In genomic region chr5:75511435-75512382, GRCh38 we compare ENCODE assay signal across 1 cellular context.
TF ChIP-seq lines count a peak whose summit lies in the region.

CERT1 (minus strand) TSS chr5:75511629; CDS start chr5:75511207, 422 bp downstream.
POLK (plus strand) TSS chr5:75511891.

TF ChIP-seq in HepG2, 621 proteins besides CTCF, POLR2A, EP300 and RAD21 (continued from another document):
- TF ChIP-seq PRDM15 (CRISPR knock-in tag; IDR thresholded peaks at IDR 0.05) (no peak), REST (IDR thresholded peaks at IDR 0.05; ENCODE audit: borderline replicate concordance in 1 of 2, low read depth in 1 of 2, low read length in 2 of 2) (0 out of 4 replicates have a peak, but pooled peaks of 1 of the 2 experiments have one; percentile 9), NFYB (CRISPR knock-in tag; IDR thresholded peaks at IDR 0.05) (no peak; the same call in 1 of the 2 replicates), SIN3A (IDR thresholded peaks at IDR 0.05; ENCODE audit: borderline replicate concordance, low read depth, low read length) (0 out of 2 replicates have a peak, but pooled peaks have one; percentile 47), ZSCAN22 (CRISPR knock-in tag; IDR thresholded peaks at IDR 0.05) (no peak), ZNF44 (CRISPR knock-in tag; IDR thresholded peaks at IDR 0.05) (no peak), CBX1 (IDR thresholded peaks at IDR 0.05; ENCODE audit: low read depth) (peak; percentile 9), ZFY (CRISPR knock-in tag; IDR thresholded peaks at IDR 0.05) (peak; percentile 99), ZNF407 (CRISPR knock-in tag; IDR thresholded peaks at IDR 0.05; ENCODE audit: not compliant biosample characterization) (no peak), ZFP36L1 (CRISPR knock-in tag; IDR thresholded peaks at IDR 0.05) (0 out of 2 replicates have a peak, but pooled peaks have one; percentile 58), ADNP (CRISPR knock-in tag; IDR thresholded peaks at IDR 0.05) (no peak), KDM5B (CRISPR knock-in tag; IDR thresholded peaks at IDR 0.05; ENCODE audit: borderline replicate concordance) (0 out of 2 replicates have a peak, but pooled peaks have one; percentile 16), ZNF280D (CRISPR knock-in tag; IDR thresholded peaks at IDR 0.05) (0 out of 2 replicates have a peak, but pooled peaks have one; percentile 48), THAP11 (CRISPR knock-in tag; IDR thresholded peaks at IDR 0.05) (peak; percentile 98), PRDM4 (CRISPR knock-in tag; IDR thresholded peaks at IDR 0.05; ENCODE audit: borderline replicate concordance) (no peak), PCBP1 (IDR thresholded peaks at IDR 0.05; ENCODE audit: borderline replicate concordance, low read depth, low read length) (0 out of 2 replicates have a peak, but pooled peaks have one; percentile 28), ZMYM4 (CRISPR knock-in tag; IDR thresholded peaks at IDR 0.05) (peak; percentile 73; the same call in 1 of the 2 replicates), TAF1 (CRISPR knock-in tag; IDR thresholded peaks at IDR 0.05) (peak; percentile 93), ZNF619 (CRISPR knock-in tag; IDR thresholded peaks at IDR 0.05) (no peak), NKX3-1 (CRISPR knock-in tag; IDR thresholded peaks at IDR 0.05) (no peak), SNAPC4 (CRISPR knock-in tag; IDR thresholded peaks at IDR 0.05) (0 out of 2 replicates have a peak, but pooled peaks have one; percentile 29)
